Comparison of ENCODE assay signal across 8 cellular contexts in genomic region chr17:60525624-60526514, GRCh38.
DNase-seq lines count a peak whose midpoint lies in the region; ATAC-seq and TF ChIP-seq lines count a peak whose summit lies in the region.

A gene with protein sequence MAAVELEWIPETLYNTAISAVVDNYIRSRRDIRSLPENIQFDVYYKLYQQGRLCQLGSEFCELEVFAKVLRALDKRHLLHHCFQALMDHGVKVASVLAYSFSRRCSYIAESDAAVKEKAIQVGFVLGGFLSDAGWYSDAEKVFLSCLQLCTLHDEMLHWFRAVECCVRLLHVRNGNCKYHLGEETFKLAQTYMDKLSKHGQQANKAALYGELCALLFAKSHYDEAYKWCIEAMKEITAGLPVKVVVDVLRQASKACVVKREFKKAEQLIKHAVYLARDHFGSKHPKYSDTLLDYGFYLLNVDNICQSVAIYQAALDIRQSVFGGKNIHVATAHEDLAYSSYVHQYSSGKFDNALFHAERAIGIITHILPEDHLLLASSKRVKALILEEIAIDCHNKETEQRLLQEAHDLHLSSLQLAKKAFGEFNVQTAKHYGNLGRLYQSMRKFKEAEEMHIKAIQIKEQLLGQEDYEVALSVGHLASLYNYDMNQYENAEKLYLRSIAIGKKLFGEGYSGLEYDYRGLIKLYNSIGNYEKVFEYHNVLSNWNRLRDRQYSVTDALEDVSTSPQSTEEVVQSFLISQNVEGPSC (minus strand): TSS chr17:60526242. CDS start chr17:60525931, 311 bp downstream.

- H3K4me3 ChIP-seq in astrocyte of the cerebellum (ENCODE audit: low read depth, low read length) = peak within 1 kb of the TSS; percentile 63

- DNase-seq in NCI-H187 (lab: John Stamatoyannopoulos, UW) (peak; percentile 52 to 77), T-helper 9 cell (peak; percentile 65), astrocyte of the cerebellum (ENCODE audit: low read depth) (peak; percentile 66), hepatic stellate cell (ENCODE audit: low spot score) (peak; percentile 86), retina (peak; percentile 99), GF-D8 (lab: John Stamatoyannopoulos, UW) (no peak)

- no peak for TF ChIP-seq CTCF in astrocyte of the cerebellum (IDR thresholded peaks at IDR 0.05; ENCODE audit: low read depth, low read length, missing control alignments)

- ATAC-seq in GM18502 (IDR thresholded peaks at IDR 0.05; ENCODE audit: poor library complexity, unreplicated experiment) = peak; percentile 92
- peak; percentile 87 for ATAC-seq in HG02885 (IDR thresholded peaks at IDR 0.05; ENCODE audit: poor library complexity, unreplicated experiment)

- in situ Hi-C loops in astrocyte of the cerebellum (cut with HindIII; ENCODE audit: low sequenced_read_pairs) = no loop called here
